In the genomic region with DNA sequence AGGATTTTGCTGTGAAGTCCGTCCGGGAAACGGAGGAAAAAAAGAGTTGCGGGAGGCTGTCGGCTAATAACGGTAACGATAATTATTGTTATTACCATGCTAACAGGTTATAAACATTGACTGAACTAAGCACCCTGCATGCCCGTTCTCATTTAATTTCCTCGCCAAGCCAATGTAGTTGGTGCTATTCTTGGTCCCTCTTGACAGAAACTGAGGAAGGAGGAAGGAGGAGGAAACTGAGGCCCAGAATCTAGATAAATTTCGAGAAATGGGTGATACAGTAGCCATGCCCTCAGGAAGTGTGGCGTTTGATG, we compare ENCODE assay signal across 8 cellular contexts. TPM values are rescaled to one million over a fixed set of nuclear protein-coding genes. Genes with fewer than 3 reads are reported as not detected.
DNase-seq lines count a peak whose midpoint lies in the region; ATAC-seq, FAIRE-seq and TF ChIP-seq lines count a peak whose summit lies in the region.

No MANE protein-coding gene starts in this region.

- H3K9ac ChIP-seq in DND-41 (ENCODE audit: low read depth, low read length) (peak overlapping the region; percentile 77), HUES6 (ENCODE audit: low read length) (peak overlapping the region; percentile 88), H1 (replicated peaks in 1 of 4; ENCODE audit: extremely low read depth in 1 of 4, low read depth in 3 of 4, low read length in 3 of 4) (peak overlapping the region; percentile 46 to 80 (median 66))

- peak overlapping the region; percentile 69; the same call in 1 of the 2 replicates for H2BK5ac ChIP-seq in H1 (ENCODE audit: low read depth, low read length)

- no peak overlapping the region for H2BK120ac ChIP-seq in H1 (replicated peaks; ENCODE audit: low read depth, low read length)

- 0 out of 2 replicates have a peak overlapping the region, but pooled peaks have one; percentile 55 for H3K18ac ChIP-seq in H1 (ENCODE audit: extremely low read depth, low read length)

- H4K20me1 ChIP-seq in DND-41 (ENCODE audit: insufficient read depth, low read length) (peaks cover 14% of the 10 kb centered on the region; the same call in 1 of the 2 replicates), H1 (replicated peaks in 1 of 2; ENCODE audit: control insufficient read depth in 1 of 2, insufficient read depth in 2 of 2, low read length in 2 of 2) (peaks cover 0 to 4% of the 10 kb centered on the region in 2 experiments)

- H3K4ac ChIP-seq in H1 (replicated peaks; ENCODE audit: insufficient read length, low read depth, low read length), result peak overlapping the region; percentile 73

- H3K27me3 ChIP-seq in DND-41 (ENCODE audit: insufficient read depth, low read length, poor library complexity), result no peaks in the 10 kb centered on the region
- no peaks in the 10 kb centered on the region for H3K27me3 ChIP-seq in HUES6 (ENCODE audit: control insufficient read depth, insufficient read depth, low read length)
- no peaks in the 10 kb centered on the region; a peak in 1 of 7 replicates for H3K27me3 ChIP-seq in H1 (replicated peaks in 1 of 4; ENCODE audit: control insufficient read depth in 3 of 4, extremely low read depth in 1 of 4, insufficient read depth in 3 of 4, low read length in 3 of 4)
- H3K27me3 ChIP-seq in ovary, result no peaks in the 10 kb centered on the region

- H3K4me3 ChIP-seq in DND-41 (ENCODE audit: low read depth in 1 of 2, low read length in 2 of 2) (peak overlapping the region; percentile 51 to 73), HUES6 (ENCODE audit: low read depth, low read length) (peak overlapping the region; percentile 91), H1 (ENCODE audit: extremely low read depth in 1 of 4, insufficient read depth in 2 of 4, low read depth in 3 of 4, low read length in 4 of 4) (peak overlapping the region; percentile 78 to 99 (median 82)), ovary (peak overlapping the region; percentile 41)

- H3K56ac ChIP-seq in H1 (replicated peaks; ENCODE audit: insufficient read length, low read depth, low read length), result peak overlapping the region; percentile 78

- no peak for TF ChIP-seq CTCF in DND-41 (IDR thresholded peaks at IDR 0.05; ENCODE audit: borderline replicate concordance, extremely low read depth, low read length, poor library complexity, severe bottlenecking)
- no peak for TF ChIP-seq CTCF in H1 (IDR thresholded peaks at IDR 0.05; ENCODE audit: control extremely low read depth in 1 of 3, insufficient read depth in 1 of 3, low read depth in 1 of 3, low read length in 3 of 3)
- TF ChIP-seq CTCF in ovary (IDR thresholded peaks at IDR 0.05), result no peak

- TF ChIP-seq POLR2A in H1 (IDR thresholded peaks at IDR 0.05; ENCODE audit: control extremely low read depth in 1 of 2, low read depth in 2 of 2, low read length in 2 of 2) (no peak), ovary (IDR thresholded peaks at IDR 0.05) (no peak)

- H3K9me3 ChIP-seq in DND-41 (ENCODE audit: insufficient read depth, low read length, severe bottlenecking) (no peaks in the 10 kb centered on the region), HUES6 (ENCODE audit: control insufficient read depth, insufficient read depth, low read depth, low read length) (no peaks in the 10 kb centered on the region), H1 (ENCODE audit: insufficient read depth in 2 of 2, low read depth in 1 of 2, low read length in 1 of 2) (no peaks in the 10 kb centered on the region), ovary (no peaks in the 10 kb centered on the region)

- DNase-seq in DND-41 (no peak), H1 (ENCODE audit: low read depth in 1 of 2, low spot score in 2 of 2) (no peak), ovary (no peak), HT-29 (ENCODE audit: low spot score) (no peak), NCI-H2227 treated with DMSO at 0.1 percent for 48 hours (lab: John Stamatoyannopoulos, UW) (no peak), NCI-H1105 treated with DMSO at 0.1 percent for 48 hours (lab: John Stamatoyannopoulos, UW) (no peak)
- DNase-seq in stimulated activated naive CD4-positive, alpha-beta T cell (lab: John Stamatoyannopoulos, UW), result no peak

- peak overlapping the region; percentile 41 for H4K91ac ChIP-seq in H1 (replicated peaks; ENCODE audit: insufficient read length, low read length)

- no peak overlapping the region for H3K23ac ChIP-seq in H1 (ENCODE audit: insufficient read length)

- H3K23me2 ChIP-seq in H1 (ENCODE audit: low read depth, low read length), result no peaks in the 10 kb centered on the region; the same call in none of the 2 replicates

- H3K4me1 ChIP-seq in DND-41 (ENCODE audit: insufficient read depth, low read length) (peaks cover 52% of the 10 kb centered on the region), HUES6 (ENCODE audit: control insufficient read depth, insufficient read depth, low read length) (peaks cover 11% of the 10 kb centered on the region), H1 (replicated peaks in 1 of 4; ENCODE audit: control insufficient read depth in 3 of 4, insufficient read depth in 4 of 4, low read length in 3 of 4) (peaks cover 0 to 8% (median 2%) of the 10 kb centered on the region in 4 experiments; a peak in 3 of 7 replicates), ovary (ENCODE audit: insufficient read depth) (no peaks in the 10 kb centered on the region)

- TF ChIP-seq EP300 in H1 (IDR thresholded peaks at IDR 0.05; ENCODE audit: borderline replicate concordance in 1 of 2, low read depth in 2 of 2, low read length in 2 of 2), result no peak
- TF ChIP-seq EP300 in ovary (IDR thresholded peaks at IDR 0.05), result no peak

- no peak overlapping the region for H2AK5ac ChIP-seq in H1 (ENCODE audit: low read depth, low read length)

- WGBS in H1 (ENCODE audit: extremely low coverage in 1 of 2, insufficient coverage in 1 of 2, insufficient read length in 1 of 2, insufficient replicate concordance in 2 of 2, low coverage in 1 of 2, low lambda C conversion rate in 2 of 2, missing lambda C conversion rate in 1 of 2), 2 experiments, result 1% methylated on average over 11 of the region's 11 CpGs; no CpG with 5 or more reads in 1 of the 2 experiments
- whole genome bisulfite sequencing in ovary, 3 donors, result 1 to 2% (median 1%) methylated on average over 11 of the region's 11 CpGs

- H2BK20ac ChIP-seq in H1 (ENCODE audit: low read length), result no peak overlapping the region

- H2BK12ac ChIP-seq in H1 (ENCODE audit: low read depth, low read length), result no peak overlapping the region

- H3K4me2 ChIP-seq in DND-41 (ENCODE audit: insufficient read depth, low read length), result peak overlapping the region; percentile 87
- peak overlapping the region; percentile 84 to 88 for H3K4me2 ChIP-seq in H1 (ENCODE audit: insufficient read depth in 1 of 2, low read depth in 2 of 2, low read length in 2 of 2)

- H4K8ac ChIP-seq in H1 (ENCODE audit: extremely low read depth, insufficient read depth, low read length), result no peak overlapping the region

- H3K36me3 ChIP-seq in DND-41 (ENCODE audit: insufficient read depth, low read length), result peaks cover 40% of the 10 kb centered on the region
- peaks cover 20% of the 10 kb centered on the region for H3K36me3 ChIP-seq in HUES6 (ENCODE audit: control insufficient read depth, insufficient read depth, low read length)
- peaks cover 4 to 16% (median 10%) of the 10 kb centered on the region in 4 experiments; a peak in 5 of 8 replicates for H3K36me3 ChIP-seq in H1 (ENCODE audit: control insufficient read depth in 2 of 4, insufficient read depth in 4 of 4, low read length in 3 of 4)
- no peaks in the 10 kb centered on the region for H3K36me3 ChIP-seq in ovary

- POLR2A ChIA-PET in H1 (lab: Charles Lee; ENCODE audit: partially characterized antibody), result interaction anchor here (0.7 to 2.2 kb wide), 4 partner anchors 16 to 134 kb away, joined by 3 to 8 read pairs (median 6); a partner anchor contains a TSS

- no peak overlapping the region for H2BK15ac ChIP-seq in H1 (ENCODE audit: low read length)

- H3K79me2 ChIP-seq in DND-41 (ENCODE audit: insufficient read depth, low read length), result peaks cover 63% of the 10 kb centered on the region
- peaks cover 15 to 42% of the 10 kb centered on the region in 2 experiments for H3K79me2 ChIP-seq in H1 (ENCODE audit: control insufficient read depth in 1 of 2, insufficient read depth in 2 of 2, low read length in 2 of 2)

- H3K27ac ChIP-seq in DND-41 (ENCODE audit: low read length) (peak overlapping the region; percentile 91), HUES6 (ENCODE audit: low read depth, low read length) (peak overlapping the region; percentile 35; the same call in 1 of the 2 replicates), H1 (ENCODE audit: low read depth, low read length) (peak overlapping the region; percentile 57; the same call in 1 of the 2 replicates), ovary (no peak overlapping the region)

- TF ChIP-seq RAD21 in H1 (IDR thresholded peaks at IDR 0.05 in 1 of 2, conservative IDR thresholded peaks at IDR 0.05 in 1 of 2; ENCODE audit: low read depth in 2 of 2, low read length in 2 of 2), result no peak

- intact Hi-C loops in ovary (cut with DNase I), result no loop called here

- no peak for ATAC-seq in DND-41 (ENCODE audit: insufficient read depth, low read depth)

- peak overlapping the region; percentile 78 for H2AFZ ChIP-seq in DND-41 (ENCODE audit: low read depth, low read length)
- H2AFZ ChIP-seq in H1 (ENCODE audit: low read length), result peak overlapping the region; percentile 64

- no peaks in the 10 kb centered on the region for H3K79me1 ChIP-seq in H1 (ENCODE audit: low read depth, low read length)

- peak overlapping the region; percentile 9 for H3K14ac ChIP-seq in H1 (ENCODE audit: insufficient read length)

- no peak for FAIRE-seq in H1 (lab: Jason Lieb, UNC)

- peak overlapping the region; percentile 49 for H4K5ac ChIP-seq in H1 (ENCODE audit: insufficient read length, low read depth, low read length)

- CTCF ChIA-PET in H1 (lab: Charles Lee; ENCODE audit: partially characterized antibody), result interaction anchor here (1.0 to 4.6 kb wide), 7 partner anchors 12 to 127 kb away, joined by 3 to 27 read pairs (median 4); no protein-coding TSS in a partner anchor

RNA-seq across cellular contexts. Expression of a gene that starts 0.4 kb away (rescaled TPM):
- 122 and 125 TPM in 2 replicates for total RNA-seq in H1 (2021; fragmentation: NEBNext Ultra II Directional; extraction: Animal tissue kit (Norgen Biotek cat#: 25700))
- polyA plus RNA-seq in H1 (2011; rRNA removed), result 36.5 and 43.6 TPM in 2 replicates
- 59.8 TPM for polyA plus RNA-seq in H1 (2011; cell fraction: cytosol; rRNA removed)
- polyA plus RNA-seq in H1 (2011; cell fraction: nucleus; rRNA removed), result 51.2 TPM
- 97.2 to 147 TPM (median 112 TPM) in 4 replicates for polyA plus RNA-seq in H1 (2012, experiment 1 of 2)
- polyA plus RNA-seq in H1 (2012, experiment 2 of 2), result 15.4 TPM
- 96.2 TPM for polyA plus RNA-seq in H1 (2013, experiment 1 of 2)
- 91.5 TPM for polyA plus RNA-seq in H1 (2013, experiment 2 of 2)
- 68.9 and 76.2 TPM in 2 replicates for polyA minus RNA-seq in H1 (2011; rRNA and poly(A)+ RNA removed)
- 54.8 TPM for polyA minus RNA-seq in H1 (2011; cell fraction: cytosol; rRNA and poly(A)+ RNA removed)
- polyA minus RNA-seq in H1 (2011; cell fraction: nucleus; rRNA and poly(A)+ RNA removed), result 62.2 TPM
- 1 to 10 TPM in 2 of 7 donors, under 1 TPM in 5; 0.10 to 1.6 (median 0.47) TPM for total RNA-seq in ovary
- 1 to 10 TPM in 1 of 2 donors, under 1 TPM in 1; 0.91 to 5.2 TPM for polyA plus RNA-seq in ovary
- 94.4 and 101 TPM in 2 replicates for total RNA-seq in HT-29 (2014; rRNA removed; shearing (Covaris generic))

RNA-seq across cellular contexts. Expression of a gene that starts 16.8 kb away (rescaled TPM):
- total RNA-seq in H1 (2021; fragmentation: NEBNext Ultra II Directional; extraction: Animal tissue kit (Norgen Biotek cat#: 25700)), result 64.9 and 66.0 TPM in 2 replicates
- polyA plus RNA-seq in H1 (2011; rRNA removed), result 66.1 and 94.4 TPM in 2 replicates
- polyA plus RNA-seq in H1 (2011; cell fraction: cytosol; rRNA removed), result 78.2 TPM
- polyA plus RNA-seq in H1 (2011; cell fraction: nucleus; rRNA removed), result 67.5 TPM
- polyA plus RNA-seq in H1 (2012, experiment 1 of 2), result 69.5 to 76.8 TPM (median 74.9 TPM) in 4 replicates
- 119 TPM for polyA plus RNA-seq in H1 (2012, experiment 2 of 2)
- polyA plus RNA-seq in H1 (2013, experiment 1 of 2), result 36.6 TPM
- 38.8 TPM for polyA plus RNA-seq in H1 (2013, experiment 2 of 2)
- polyA minus RNA-seq in H1 (2011; rRNA and poly(A)+ RNA removed), result 49.7 and 68.8 TPM in 2 replicates
- 46.3 TPM for polyA minus RNA-seq in H1 (2011; cell fraction: cytosol; rRNA and poly(A)+ RNA removed)
- 57.2 TPM for polyA minus RNA-seq in H1 (2011; cell fraction: nucleus; rRNA and poly(A)+ RNA removed)
- total RNA-seq in ovary, result 10 to 100 TPM; 21.7 to 65.1 (median 40.4) TPM
- polyA plus RNA-seq in ovary, result 10 to 100 TPM; 31.6 to 35.6 TPM
- 324 and 325 TPM in 2 replicates for total RNA-seq in HT-29 (2014; rRNA removed; shearing (Covaris generic))

Comparison
In these comparisons a context has a peak if more than half of its experiments do, and no peak if none do; other contexts are left out.
1. H3K27ac ChIP-seq: peak in DND-41 (single experiment), HUES6 (single experiment) and H1 (single experiment); none in ovary (0 of 2).
2. H3K4me3 ChIP-seq: peak in every context shown above with its lines; median percentile 91 in HUES6; 82 in H1; 62 in DND-41; 41 in ovary.
3. RNA of a gene that starts 0.4 kb away (total RNA-seq): 122 to 125 TPM in H1 and 94.4 to 101 TPM in HT-29; 0.10 to 1.6 TPM in ovary; every median in the first group is over 10 times any median in the second.
4. Peak in every context shown above with its lines, with median percentiles within 50 percentile points of each other: H3K9ac ChIP-seq.